Comparison of ENCODE assay signal across 1 cellular context in genomic region chr6:43575105-43575771, GRCh38.
TF ChIP-seq lines count a peak whose summit lies in the region.

No MANE protein-coding gene starts in this region.

TF ChIP-seq in HEK293, 187 proteins besides CTCF, POLR2A, EP300 and RAD21 (continued from another document):
- TF ChIP-seq ZNF239 (tag by site-specific recombination; IDR thresholded peaks at IDR 0.05) (no peak), ZBTB21 (tag by site-specific recombination; IDR thresholded peaks at IDR 0.05) (0 out of 2 replicates have a peak, but pooled peaks have one; percentile 17), ZNF416 (tag by site-specific recombination; IDR thresholded peaks at IDR 0.05) (no peak), ZNF37A (tag by site-specific recombination; IDR thresholded peaks at IDR 0.05) (no peak), ZBTB17 (tag by site-specific recombination; IDR thresholded peaks at IDR 0.05) (peak; percentile 67), ZNF223 (tag by site-specific recombination; IDR thresholded peaks at IDR 0.05) (peak; percentile 83; the same call in 1 of the 2 replicates), ZNF600 (tag by site-specific recombination; IDR thresholded peaks at IDR 0.05) (peak; percentile 92; the same call in 1 of the 2 replicates), ZNF473 (tag by site-specific recombination; IDR thresholded peaks at IDR 0.05) (no peak), KLF9 (tag by site-specific recombination; IDR thresholded peaks at IDR 0.05; ENCODE audit: low read depth) (peak; percentile 79), ZNF518A (tag by site-specific recombination; conservative IDR thresholded peaks at IDR 0.05; ENCODE audit: low read depth) (no peak), ZNF354C (tag by site-specific recombination; IDR thresholded peaks at IDR 0.05; ENCODE audit: borderline replicate concordance, low read depth) (no peak), ZNF23 (tag by site-specific recombination; IDR thresholded peaks at IDR 0.05; ENCODE audit: borderline replicate concordance) (no peak), ZNF202 (tag by site-specific recombination; IDR thresholded peaks at IDR 0.05; ENCODE audit: borderline replicate concordance) (no peak), ZNF561 (tag by site-specific recombination; IDR thresholded peaks at IDR 0.05; ENCODE audit: borderline replicate concordance) (no peak), ZNF2 (tag by site-specific recombination; IDR thresholded peaks at IDR 0.05) (peak; percentile 94; the same call in 1 of the 2 replicates), ZNF157 (tag by site-specific recombination; IDR thresholded peaks at IDR 0.05) (no peak), ZNF837 (tag by site-specific recombination; IDR thresholded peaks at IDR 0.05) (no peak), ZFP37 (tag by site-specific recombination; IDR thresholded peaks at IDR 0.05) (peak; percentile 84), HIC1 (tag by site-specific recombination; IDR thresholded peaks at IDR 0.05) (no peak), ZBTB10 (tag by site-specific recombination; IDR thresholded peaks at IDR 0.05) (peak; percentile 82), WT1 (tag by site-specific recombination; IDR thresholded peaks at IDR 0.05) (peak; percentile 54), ZNF266 (tag by site-specific recombination; IDR thresholded peaks at IDR 0.05; ENCODE audit: low read depth) (no peak), ZNF510 (tag by site-specific recombination; IDR thresholded peaks at IDR 0.05; ENCODE audit: insufficient replicate concordance) (no peak), ZSCAN23 (tag by site-specific recombination; IDR thresholded peaks at IDR 0.05) (0 out of 2 replicates have a peak, but pooled peaks have one; percentile 83), ZSCAN5A (tag by site-specific recombination; IDR thresholded peaks at IDR 0.05) (peak; percentile 81; the same call in 1 of the 2 replicates), ZBTB26 (tag by site-specific recombination; optimal IDR thresholded peaks at IDR 0.05) (no peak), ZNF488 (tag by site-specific recombination; IDR thresholded peaks at IDR 0.05) (no peak), KLF7 (tag by site-specific recombination; IDR thresholded peaks at IDR 0.05; ENCODE audit: borderline replicate concordance) (no peak), SETDB1 (IDR thresholded peaks at IDR 0.05; ENCODE audit: insufficient read length, low read length) (no peak), ZSCAN18 (tag by site-specific recombination; IDR thresholded peaks at IDR 0.05) (no peak), ZBTB8A (tag by site-specific recombination; IDR thresholded peaks at IDR 0.05) (peak; percentile 83), ZNF174 (tag by site-specific recombination; IDR thresholded peaks at IDR 0.05) (no peak), ZNF10 (tag by site-specific recombination; IDR thresholded peaks at IDR 0.05) (no peak), ZNF555 (tag by site-specific recombination; conservative IDR thresholded peaks at IDR 0.05) (no peak), ZFHX2 (tag by site-specific recombination; conservative IDR thresholded peaks at IDR 0.05) (no peak), ZBTB11 (tag by site-specific recombination; conservative IDR thresholded peaks at IDR 0.05; ENCODE audit: low read depth) (peak; percentile 30; the same call in 1 of the 2 replicates), PBX3 (CRISPR knock-in tag; IDR thresholded peaks at IDR 0.05) (no peak)
